In genomic region chr6:15490242-15491100, GRCh38 we compare ENCODE assay signal across 11 cellular contexts.
A peak's percentile ranks its signal among the peaks of the same experiment; 100 is the strongest.
DNase-seq lines count a peak whose midpoint lies in the region; ATAC-seq and TF ChIP-seq lines count a peak whose summit lies in the region.
"Had no signal": no experiment of that assay in that cellular context is flagged by ENCODE, and none has a peak within 500 bp of the region (broad histone marks: within the 10 kb centered on the region; RNA-seq: fewer than 3 reads in every experiment).

No MANE protein-coding gene starts in this region.

- 93% methylated on average over 11 of the region's 11 CpGs for WGBS in SK-N-SH (ENCODE audit: low lambda C conversion rate)

- H3K79me2 ChIP-seq in SK-N-SH (ENCODE audit: insufficient read depth) = no peaks in the 10 kb centered on the region

- TF ChIP-seq EP300 in SK-N-SH (IDR thresholded peaks at IDR 0.05; ENCODE audit: borderline replicate concordance in 1 of 2, low read depth in 1 of 2, low read length in 1 of 2) = no peak

- no peaks in the 10 kb centered on the region for H3K9me3 Mint-ChIP-seq in activated naive CD4-positive, alpha-beta T cell treated with anti-CD3 and anti-CD28 coated beads, Interleukin-2, amount 50 U/mL, for 24 hours
- H3K9me3 Mint-ChIP-seq in activated naive CD4-positive, alpha-beta T cell treated with anti-CD3 and anti-CD28 coated beads, Interleukin-2, amount 10 ng/mL, durations not matched to agents 7 days and 5 days = no peaks in the 10 kb centered on the region
- H3K9me3 Mint-ChIP-seq in WTC11 = no peaks in the 10 kb centered on the region
- H3K9me3 Mint-ChIP-seq in stimulated activated naive CD8-positive, alpha-beta T cell treated with anti-CD3 and anti-CD28 coated beads, Interleukin-15, amount 100 ng/mL, for 72 hours = no peaks in the 10 kb centered on the region
- H3K9me3 Mint-ChIP-seq: activated T-helper 1 cell treated with anti-CD3 and anti-CD28 coated beads, Interleukin-12 subunit alpha, Interleukin-12 subunit beta, Interleukin-2, Interleukin-4 antibody, amounts not matched to agents 30 ng/mL and 10 ng/mL and 1 ng/mL, durations not matched to agents 14 hours and 24 hours and 36 hours had no signal

- no peaks in the 10 kb centered on the region for H3K9me3 ChIP-seq in SK-N-SH
- H3K9me3 ChIP-seq: prostate gland, thyroid gland had no signal

- H3K27ac ChIP-seq in SK-N-SH (ENCODE audit: low read depth in 2 of 2, low read length in 1 of 2) = no peak overlapping the region
- H3K27ac ChIP-seq: prostate gland had no signal

- no peaks in the 10 kb centered on the region for H3K9me2 ChIP-seq in SK-N-SH

- ATAC-seq in WTC11 (no peak), GM21717 (IDR thresholded peaks at IDR 0.05; ENCODE audit: unreplicated experiment) (no peak)
- peak; percentile 26 for ATAC-seq in stimulated activated naive CD8-positive, alpha-beta T cell treated with anti-CD3 and anti-CD28 coated beads, Interleukin-15, amount 100 ng/mL, for 72 hours

- H4K20me1 ChIP-seq in SK-N-SH (ENCODE audit: insufficient read depth) = peaks cover 2% of the 10 kb centered on the region; the same call in 1 of the 2 replicates

- no peak overlapping the region for H3K4me3 Mint-ChIP-seq in activated naive CD4-positive, alpha-beta T cell treated with anti-CD3 and anti-CD28 coated beads, Interleukin-2, amount 50 U/mL, for 24 hours
- H3K4me3 Mint-ChIP-seq in activated naive CD4-positive, alpha-beta T cell treated with anti-CD3 and anti-CD28 coated beads, Interleukin-2, amount 10 ng/mL, durations not matched to agents 7 days and 5 days = no peak overlapping the region
- H3K4me3 Mint-ChIP-seq in WTC11 = no peak overlapping the region
- no peak overlapping the region for H3K4me3 Mint-ChIP-seq in stimulated activated naive CD8-positive, alpha-beta T cell treated with anti-CD3 and anti-CD28 coated beads, Interleukin-15, amount 100 ng/mL, for 72 hours
- H3K4me3 Mint-ChIP-seq: activated T-helper 1 cell treated with anti-CD3 and anti-CD28 coated beads, Interleukin-12 subunit alpha, Interleukin-12 subunit beta, Interleukin-2, Interleukin-4 antibody, amounts not matched to agents 30 ng/mL and 10 ng/mL and 1 ng/mL, durations not matched to agents 14 hours and 24 hours and 36 hours had no signal

- no peaks in the 10 kb centered on the region for H3F3A ChIP-seq in SK-N-SH (replicated peaks; ENCODE audit: insufficient read depth)

- H3K4me1 ChIP-seq in SK-N-SH (ENCODE audit: control insufficient read depth in 1 of 2, insufficient read depth in 2 of 2, low read depth in 1 of 2, low read length in 1 of 2) = peaks cover 3 to 19% of the 10 kb centered on the region in 2 experiments; a peak in 2 of 4 replicates
- H3K4me1 ChIP-seq: prostate gland had no signal

- peaks cover 0 to 13% of the 10 kb centered on the region in 2 experiments for H3K36me3 ChIP-seq in SK-N-SH (replicated peaks in 1 of 2; ENCODE audit: control insufficient read depth in 1 of 2, insufficient read depth in 2 of 2, low read length in 1 of 2)
- H3K36me3 ChIP-seq: prostate gland had no signal

- no peak for TF ChIP-seq RAD21 in SK-N-SH (IDR thresholded peaks at IDR 0.05; ENCODE audit: low read length)

- H3K27me3 ChIP-seq in SK-N-SH (ENCODE audit: insufficient read depth) = no peaks in the 10 kb centered on the region
- H3K27me3 ChIP-seq: thyroid gland had no signal

- POLR2A ChIA-PET in WTC11 (lab: Charles Lee) (no interaction called here), SK-N-SH (lab: Yijun Ruan, JAX) (no interaction called here)

- H3K4me2 ChIP-seq in SK-N-SH = no peak overlapping the region

- H3K27me3 Mint-ChIP-seq in activated naive CD4-positive, alpha-beta T cell treated with anti-CD3 and anti-CD28 coated beads, Interleukin-2, amount 50 U/mL, for 24 hours = no peaks in the 10 kb centered on the region
- no peaks in the 10 kb centered on the region for H3K27me3 Mint-ChIP-seq in activated naive CD4-positive, alpha-beta T cell treated with anti-CD3 and anti-CD28 coated beads, Interleukin-2, amount 10 ng/mL, durations not matched to agents 7 days and 5 days
- no peaks in the 10 kb centered on the region for H3K27me3 Mint-ChIP-seq in WTC11 (ENCODE audit: low read depth)
- H3K27me3 Mint-ChIP-seq in stimulated activated naive CD8-positive, alpha-beta T cell treated with anti-CD3 and anti-CD28 coated beads, Interleukin-15, amount 100 ng/mL, for 72 hours = no peaks in the 10 kb centered on the region

- H2AFZ ChIP-seq in SK-N-SH (ENCODE audit: low read depth) = no peak overlapping the region

- no peak for DNase-seq in activated naive CD4-positive, alpha-beta T cell treated with anti-CD3 and anti-CD28 coated beads, Interleukin-2, amount 10 ng/mL, durations not matched to agents 7 days and 5 days
- DNase-seq in WTC11 (ENCODE audit: low spot score) (no peak), fibroblast of mammary gland (ENCODE audit: low read depth) (peak; percentile 36), NCI-H524 treated with DMSO at 0.1 percent for 48 hours (lab: John Stamatoyannopoulos, UW) (no peak), SK-N-SH (no peak)
- DNase-seq in stimulated activated naive CD8-positive, alpha-beta T cell treated with anti-CD3 and anti-CD28 coated beads, Interleukin-15, amount 100 ng/mL, for 72 hours = no peak

- H3K4me3 ChIP-seq in fibroblast of mammary gland (ENCODE audit: control insufficient read depth, low read depth, low read length) (no peak overlapping the region), SK-N-SH (ENCODE audit: low read depth in 2 of 2, low read length in 1 of 2) (no peak overlapping the region)
- H3K4me3 ChIP-seq: prostate gland, thyroid gland had no signal

- TF ChIP-seq CTCF in WTC11 (IDR thresholded peaks at IDR 0.05) (no peak), fibroblast of mammary gland (conservative IDR thresholded peaks at IDR 0.05; ENCODE audit: control insufficient read depth, insufficient read depth, low read depth, low read length) (no peak), SK-N-SH (IDR thresholded peaks at IDR 0.05) (no peak)

- no peak overlapping the region for H3K9ac ChIP-seq in SK-N-SH

- CTCF ChIA-PET in activated naive CD4-positive, alpha-beta T cell treated with anti-CD3 and anti-CD28 coated beads, Interleukin-2, amount 10 ng/mL, durations not matched to agents 7 days and 5 days (lab: Charles Lee) = interaction anchor here (0.6 to 1.5 kb wide), 6 partner anchors 21 to 1407 kb away, joined by 3 to 6 read pairs (median 3); no protein-coding TSS in a partner anchor
- CTCF ChIA-PET in WTC11 (lab: Charles Lee) = no interaction called here
- CTCF ChIA-PET in SK-N-SH (lab: Yijun Ruan, JAX) = interaction anchor here (0.8 to 2.5 kb wide), 16 partner anchors 10 to 1365 kb away, joined by 3 to 15 read pairs (median 3); no protein-coding TSS in a partner anchor

- peak overlapping the region; percentile 76 for H3K27ac Mint-ChIP-seq in activated naive CD4-positive, alpha-beta T cell treated with anti-CD3 and anti-CD28 coated beads, Interleukin-2, amount 50 U/mL, for 24 hours
- no peak overlapping the region for H3K27ac Mint-ChIP-seq in activated naive CD4-positive, alpha-beta T cell treated with anti-CD3 and anti-CD28 coated beads, Interleukin-2, amount 10 ng/mL, durations not matched to agents 7 days and 5 days
- H3K27ac Mint-ChIP-seq in WTC11 = peak overlapping the region; percentile 70
- no peak overlapping the region for H3K27ac Mint-ChIP-seq in stimulated activated naive CD8-positive, alpha-beta T cell treated with anti-CD3 and anti-CD28 coated beads, Interleukin-15, amount 100 ng/mL, for 72 hours

- peaks cover 2% of the 10 kb centered on the region for H3K36me3 Mint-ChIP-seq in activated naive CD4-positive, alpha-beta T cell treated with anti-CD3 and anti-CD28 coated beads, Interleukin-2, amount 50 U/mL, for 24 hours
- peaks cover 32% of the 10 kb centered on the region for H3K36me3 Mint-ChIP-seq in activated naive CD4-positive, alpha-beta T cell treated with anti-CD3 and anti-CD28 coated beads, Interleukin-2, amount 10 ng/mL, durations not matched to agents 7 days and 5 days
- H3K36me3 Mint-ChIP-seq in WTC11 = peaks cover 44% of the 10 kb centered on the region

- H3K4me1 Mint-ChIP-seq in activated naive CD4-positive, alpha-beta T cell treated with anti-CD3 and anti-CD28 coated beads, Interleukin-2, amount 50 U/mL, for 24 hours = peaks cover 51% of the 10 kb centered on the region
- peaks cover 34% of the 10 kb centered on the region for H3K4me1 Mint-ChIP-seq in activated naive CD4-positive, alpha-beta T cell treated with anti-CD3 and anti-CD28 coated beads, Interleukin-2, amount 10 ng/mL, durations not matched to agents 7 days and 5 days
- peaks cover 82% of the 10 kb centered on the region for H3K4me1 Mint-ChIP-seq in WTC11
- peaks cover 50% of the 10 kb centered on the region for H3K4me1 Mint-ChIP-seq in stimulated activated naive CD8-positive, alpha-beta T cell treated with anti-CD3 and anti-CD28 coated beads, Interleukin-15, amount 100 ng/mL, for 72 hours

TF ChIP-seq in WTC11, 78 proteins besides CTCF, POLR2A, EP300 and RAD21 (continues in another document):
- no peak for TF ChIP-seq E2F5 (CRISPR knock-in tag; IDR thresholded peaks at IDR 0.05)
- TF ChIP-seq ZNF263 (CRISPR knock-in tag; IDR thresholded peaks at IDR 0.05; ENCODE audit: low read depth) = no peak

TF ChIP-seq in SK-N-SH, 30 proteins besides CTCF, POLR2A, EP300 and RAD21 (continues in another document):
- TF ChIP-seq MXI1 (IDR thresholded peaks at IDR 0.05; ENCODE audit: low read depth, low read length) (no peak), EZH2phosphoT487 (IDR thresholded peaks at IDR 0.05; ENCODE audit: borderline replicate concordance, low read depth) (no peak)
- TF ChIP-seq, protein P1, sequence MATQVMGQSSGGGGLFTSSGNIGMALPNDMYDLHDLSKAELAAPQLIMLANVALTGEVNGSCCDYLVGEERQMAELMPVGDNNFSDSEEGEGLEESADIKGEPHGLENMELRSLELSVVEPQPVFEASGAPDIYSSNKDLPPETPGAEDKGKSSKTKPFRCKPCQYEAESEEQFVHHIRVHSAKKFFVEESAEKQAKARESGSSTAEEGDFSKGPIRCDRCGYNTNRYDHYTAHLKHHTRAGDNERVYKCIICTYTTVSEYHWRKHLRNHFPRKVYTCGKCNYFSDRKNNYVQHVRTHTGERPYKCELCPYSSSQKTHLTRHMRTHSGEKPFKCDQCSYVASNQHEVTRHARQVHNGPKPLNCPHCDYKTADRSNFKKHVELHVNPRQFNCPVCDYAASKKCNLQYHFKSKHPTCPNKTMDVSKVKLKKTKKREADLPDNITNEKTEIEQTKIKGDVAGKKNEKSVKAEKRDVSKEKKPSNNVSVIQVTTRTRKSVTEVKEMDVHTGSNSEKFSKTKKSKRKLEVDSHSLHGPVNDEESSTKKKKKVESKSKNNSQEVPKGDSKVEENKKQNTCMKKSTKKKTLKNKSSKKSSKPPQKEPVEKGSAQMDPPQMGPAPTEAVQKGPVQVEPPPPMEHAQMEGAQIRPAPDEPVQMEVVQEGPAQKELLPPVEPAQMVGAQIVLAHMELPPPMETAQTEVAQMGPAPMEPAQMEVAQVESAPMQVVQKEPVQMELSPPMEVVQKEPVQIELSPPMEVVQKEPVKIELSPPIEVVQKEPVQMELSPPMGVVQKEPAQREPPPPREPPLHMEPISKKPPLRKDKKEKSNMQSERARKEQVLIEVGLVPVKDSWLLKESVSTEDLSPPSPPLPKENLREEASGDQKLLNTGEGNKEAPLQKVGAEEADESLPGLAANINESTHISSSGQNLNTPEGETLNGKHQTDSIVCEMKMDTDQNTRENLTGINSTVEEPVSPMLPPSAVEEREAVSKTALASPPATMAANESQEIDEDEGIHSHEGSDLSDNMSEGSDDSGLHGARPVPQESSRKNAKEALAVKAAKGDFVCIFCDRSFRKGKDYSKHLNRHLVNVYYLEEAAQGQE (IDR thresholded peaks at IDR 0.05; ENCODE audit: low read depth, low read length) = no peak

Comparison
In these comparisons a context has a peak if more than half of its experiments do, and no peak if none do; other contexts are left out.
1. H3K27ac Mint-ChIP-seq: peak in activated naive CD4-positive, alpha-beta T cell treated with anti-CD3 and anti-CD28 coated beads, Interleukin-2, amount 50 U/mL, for 24 hours (single experiment) and WTC11 (single experiment); none in activated naive CD4-positive, alpha-beta T cell treated with anti-CD3 and anti-CD28 coated beads, Interleukin-2, amount 10 ng/mL, durations not matched to agents 7 days and 5 days (single experiment) and stimulated activated naive CD8-positive, alpha-beta T cell treated with anti-CD3 and anti-CD28 coated beads, Interleukin-15, amount 100 ng/mL, for 72 hours (0 of 2).